In the genomic region with DNA sequence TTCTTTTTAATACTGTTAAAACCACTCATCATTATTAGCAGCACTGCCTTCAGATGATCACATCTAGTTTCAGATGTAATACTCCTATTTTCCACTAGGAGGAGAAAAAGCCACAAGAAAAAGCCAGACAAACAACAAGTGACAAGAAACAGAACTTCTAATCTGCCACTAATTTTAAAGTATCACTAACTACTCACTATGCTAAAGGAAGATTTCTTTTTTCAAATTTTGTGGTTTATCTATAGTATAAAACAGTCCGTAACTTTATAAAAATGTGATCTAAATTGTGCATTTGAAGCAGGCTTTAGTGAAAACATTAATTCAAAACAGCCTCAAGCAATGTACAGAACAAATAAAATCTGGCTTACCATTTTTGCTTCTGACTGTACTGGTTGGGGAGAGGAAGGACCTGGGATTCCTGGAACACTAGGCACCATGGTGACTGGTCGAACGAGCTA, we compare ENCODE assay signal across 8 cellular contexts. TPM values are rescaled to one million over a fixed set of nuclear protein-coding genes. Genes with fewer than 3 reads are reported as not detected.
DNase-seq lines count a peak whose midpoint lies in the region; ATAC-seq and TF ChIP-seq lines count a peak whose summit lies in the region.

No MANE protein-coding gene starts in this region.

- CTCF ChIA-PET in AG04449 (lab: Yijun Ruan, JAX): interaction anchor here (0.5 to 4.3 kb wide), 13 partner anchors 10 to 432 kb away, joined by 3 to 27 read pairs (median 3); no protein-coding TSS in a partner anchor

- no peaks in the 10 kb centered on the region for H3K4me1 ChIP-seq in mucosa of descending colon (ENCODE audit: low read depth)

- no peaks in the 10 kb centered on the region for H3K36me3 ChIP-seq in mucosa of descending colon (ENCODE audit: low read depth)

- ATAC-seq in HG03521 (IDR thresholded peaks at IDR 0.05; ENCODE audit: unreplicated experiment): peak; percentile 59
- ATAC-seq in effector memory CD8-positive, alpha-beta T cell (replicated peaks): peak; percentile 66
- ATAC-seq in mucosa of descending colon: peak; percentile 53
- no peak for ATAC-seq in stimulated activated naive CD8-positive, alpha-beta T cell treated with anti-CD3 and anti-CD28 coated beads, Interleukin-15, Interleukin-2, amounts not matched to agents 100 U/mL and 50 U/mL, for 24 hours
- ATAC-seq in HG03442 (IDR thresholded peaks at IDR 0.05; ENCODE audit: unreplicated experiment): no peak

- POLR2A ChIA-PET in AG04449 (lab: Yijun Ruan, JAX): no interaction called here

- DNase-seq in AG04449 (ENCODE audit: low read depth, low spot score) (peak; percentile 9), RKO (ENCODE audit: low spot score) (peak; percentile 66), mucosa of descending colon (no peak)
- DNase-seq in effector memory CD8-positive, alpha-beta T cell: no peak
- no peak for DNase-seq in stimulated activated naive CD8-positive, alpha-beta T cell treated with anti-CD3 and anti-CD28 coated beads, Interleukin-15, Interleukin-2, amounts not matched to agents 100 U/mL and 50 U/mL, for 24 hours

- no peaks in the 10 kb centered on the region for H3K27me3 Mint-ChIP-seq in effector memory CD8-positive, alpha-beta T cell

- TF ChIP-seq CTCF in AG04449 (IDR thresholded peaks at IDR 0.05; ENCODE audit: insufficient read depth, low read length, missing control alignments) (peak; percentile 8), GM12872 (IDR thresholded peaks at IDR 0.05; ENCODE audit: insufficient read depth, low read depth, low read length) (peak; percentile 56), mucosa of descending colon (IDR thresholded peaks at IDR 0.05) (peak; percentile 61)

- H3K4me3 Mint-ChIP-seq in effector memory CD8-positive, alpha-beta T cell: no peak overlapping the region

- intact Hi-C loops in mucosa of descending colon (cut with DNase I, micrococcal nuclease): loop anchor here in 1 of 2 donors (10.0 kb wide), 1 partner anchor 154 kb away; no protein-coding TSS in a partner anchor

- H3K9me3 Mint-ChIP-seq in effector memory CD8-positive, alpha-beta T cell: no peaks in the 10 kb centered on the region

- peak overlapping the region in 1 of 2 donors; percentile 59 for H3K27ac Mint-ChIP-seq in effector memory CD8-positive, alpha-beta T cell

- no peaks in the 10 kb centered on the region for H3K9me3 ChIP-seq in mucosa of descending colon

- H3K4me3 ChIP-seq in AG04449 (ENCODE audit: low read depth, low read length) (no peak overlapping the region), mucosa of descending colon (no peak overlapping the region)

- H3K4me1 Mint-ChIP-seq in effector memory CD8-positive, alpha-beta T cell (ENCODE audit: low read depth in 2 of 2): peaks cover 0 to 3% of the 10 kb centered on the region in 2 donors

- H3K36me3 Mint-ChIP-seq in effector memory CD8-positive, alpha-beta T cell (ENCODE audit: insufficient read depth): peaks cover 62% of the 10 kb centered on the region

RNA-seq across cellular contexts. Expression of gene ATF2, which starts 56.8 kb away (rescaled TPM):
- total RNA-seq in mucosa of descending colon: 10 to 100 TPM; 43.3 to 50.3 (median 44.7) TPM

Comparison
In these comparisons a context has a peak if more than half of its experiments do, and no peak if none do; other contexts are left out.
1. DNase-seq: peak in AG04449 (single experiment) and RKO (single experiment); none in effector memory CD8-positive, alpha-beta T cell (0 of 3), mucosa of descending colon (0 of 3) and stimulated activated naive CD8-positive, alpha-beta T cell treated with anti-CD3 and anti-CD28 coated beads, Interleukin-15, Interleukin-2, amounts not matched to agents 100 U/mL and 50 U/mL, for 24 hours (single experiment).
2. CTCF ChIP-seq: peak in every context shown above with its lines; median percentile 61 in mucosa of descending colon; 56 in GM12872; 8 in AG04449.
3. ATAC-seq: peak in HG03521 (single experiment), effector memory CD8-positive, alpha-beta T cell (single experiment) and mucosa of descending colon (single experiment); none in stimulated activated naive CD8-positive, alpha-beta T cell treated with anti-CD3 and anti-CD28 coated beads, Interleukin-15, Interleukin-2, amounts not matched to agents 100 U/mL and 50 U/mL, for 24 hours (single experiment) and HG03442 (single experiment).